Comparison of ENCODE assay signal across 1 cellular context in the genomic region with DNA sequence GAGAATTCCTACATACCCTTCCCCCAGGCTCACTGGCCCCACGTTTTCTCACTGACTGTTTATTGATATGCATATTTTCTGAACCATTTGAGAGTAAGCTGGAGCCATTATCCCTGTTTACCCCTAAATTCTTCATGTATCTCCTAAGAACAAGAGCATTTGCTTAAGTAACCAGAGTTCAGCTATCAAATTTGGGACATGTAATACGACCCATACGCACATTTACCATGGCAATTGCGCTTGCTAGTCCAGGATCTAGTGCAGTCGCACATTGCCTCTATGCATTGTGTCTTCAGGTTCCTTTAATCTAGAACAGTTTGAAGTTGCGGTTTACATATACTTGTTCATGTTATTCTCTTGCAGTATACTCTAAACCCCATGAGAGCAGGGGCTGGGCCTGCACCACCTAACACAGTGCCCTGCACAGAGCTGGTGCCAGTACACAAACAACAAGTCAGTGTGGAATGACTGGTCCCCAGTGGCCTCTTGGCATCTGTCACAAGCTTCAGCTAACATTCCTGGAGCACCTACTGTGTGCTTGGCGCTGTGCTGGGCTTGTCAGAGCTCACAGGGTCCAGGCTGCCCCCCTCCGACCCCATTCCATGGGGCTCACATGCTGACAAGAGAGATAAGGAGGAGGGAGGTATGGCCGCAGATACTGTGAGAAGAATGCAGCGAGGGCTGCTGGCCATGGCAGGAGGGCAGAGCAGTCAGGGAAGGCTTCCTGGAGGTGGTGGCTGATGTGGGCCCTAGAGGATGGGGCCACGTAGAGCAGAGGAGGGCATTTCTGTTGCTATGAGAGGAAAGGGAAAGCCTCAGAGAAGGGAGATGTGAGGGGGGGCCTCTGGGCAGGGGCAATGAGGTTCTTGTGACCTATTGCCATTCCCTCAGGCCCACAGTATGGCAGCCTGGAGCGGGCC.
TF ChIP-seq lines count a peak whose summit lies in the region.

No MANE protein-coding gene starts in this region.

TF ChIP-seq in WTC11, 78 proteins besides CTCF, POLR2A, EP300 and RAD21 (continued from another document):
- no peak for TF ChIP-seq NFATC4 (CRISPR knock-in tag; IDR thresholded peaks at IDR 0.05)
- no peak for TF ChIP-seq ZNF121 (CRISPR knock-in tag; IDR thresholded peaks at IDR 0.05)
- TF ChIP-seq, protein P1, sequence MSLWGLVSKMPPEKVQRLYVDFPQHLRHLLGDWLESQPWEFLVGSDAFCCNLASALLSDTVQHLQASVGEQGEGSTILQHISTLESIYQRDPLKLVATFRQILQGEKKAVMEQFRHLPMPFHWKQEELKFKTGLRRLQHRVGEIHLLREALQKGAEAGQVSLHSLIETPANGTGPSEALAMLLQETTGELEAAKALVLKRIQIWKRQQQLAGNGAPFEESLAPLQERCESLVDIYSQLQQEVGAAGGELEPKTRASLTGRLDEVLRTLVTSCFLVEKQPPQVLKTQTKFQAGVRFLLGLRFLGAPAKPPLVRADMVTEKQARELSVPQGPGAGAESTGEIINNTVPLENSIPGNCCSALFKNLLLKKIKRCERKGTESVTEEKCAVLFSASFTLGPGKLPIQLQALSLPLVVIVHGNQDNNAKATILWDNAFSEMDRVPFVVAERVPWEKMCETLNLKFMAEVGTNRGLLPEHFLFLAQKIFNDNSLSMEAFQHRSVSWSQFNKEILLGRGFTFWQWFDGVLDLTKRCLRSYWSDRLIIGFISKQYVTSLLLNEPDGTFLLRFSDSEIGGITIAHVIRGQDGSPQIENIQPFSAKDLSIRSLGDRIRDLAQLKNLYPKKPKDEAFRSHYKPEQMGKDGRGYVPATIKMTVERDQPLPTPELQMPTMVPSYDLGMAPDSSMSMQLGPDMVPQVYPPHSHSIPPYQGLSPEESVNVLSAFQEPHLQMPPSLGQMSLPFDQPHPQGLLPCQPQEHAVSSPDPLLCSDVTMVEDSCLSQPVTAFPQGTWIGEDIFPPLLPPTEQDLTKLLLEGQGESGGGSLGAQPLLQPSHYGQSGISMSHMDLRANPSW (CRISPR knock-in tag; conservative IDR thresholded peaks at IDR 0.05; ENCODE audit: low read depth), result no peak
- TF ChIP-seq ZNF317 (CRISPR knock-in tag; IDR thresholded peaks at IDR 0.05; ENCODE audit: borderline replicate concordance, low read depth), result no peak
- TF ChIP-seq, protein P2, sequence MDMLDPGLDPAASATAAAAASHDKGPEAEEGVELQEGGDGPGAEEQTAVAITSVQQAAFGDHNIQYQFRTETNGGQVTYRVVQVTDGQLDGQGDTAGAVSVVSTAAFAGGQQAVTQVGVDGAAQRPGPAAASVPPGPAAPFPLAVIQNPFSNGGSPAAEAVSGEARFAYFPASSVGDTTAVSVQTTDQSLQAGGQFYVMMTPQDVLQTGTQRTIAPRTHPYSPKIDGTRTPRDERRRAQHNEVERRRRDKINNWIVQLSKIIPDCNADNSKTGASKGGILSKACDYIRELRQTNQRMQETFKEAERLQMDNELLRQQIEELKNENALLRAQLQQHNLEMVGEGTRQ (CRISPR knock-in tag; IDR thresholded peaks at IDR 0.05), result no peak
